Comparison of ENCODE assay signal across 10 cellular contexts in genomic region chr17:14197582-14197981, GRCh38. TPM values are rescaled to one million over a fixed set of nuclear protein-coding genes. Genes with fewer than 3 reads are reported as not detected.
A peak's percentile ranks its signal among the peaks of the same experiment; 100 is the strongest.
DNase-seq lines count a peak whose midpoint lies in the region; ATAC-seq and TF ChIP-seq lines count a peak whose summit lies in the region.
"Had no signal": no experiment of that assay in that cellular context is flagged by ENCODE, and none has a peak within 500 bp of the region (broad histone marks: within the 10 kb centered on the region; RNA-seq: fewer than 3 reads in every experiment).

No MANE protein-coding gene starts in this region.

- no peak overlapping the region for H3K18ac ChIP-seq in mesenchymal stem cell (ENCODE audit: low read depth in 1 of 2, low read length in 2 of 2)

- H3K9me3 ChIP-seq in mucosa of descending colon (no peaks in the 10 kb centered on the region), mesenchymal stem cell (ENCODE audit: control insufficient read depth, low read length) (no peaks in the 10 kb centered on the region)

- DNase-seq in activated CD4-positive, alpha-beta T cell treated with anti-CD3 and anti-CD28 coated beads for 1 hour: peak; percentile 37
- DNase-seq in activated T-helper 1 cell treated with anti-CD3 and anti-CD28 coated beads, Interleukin-12 subunit alpha, Interleukin-12 subunit beta, Interleukin-2, Interleukin-4 antibody, amounts not matched to agents 30 ng/mL and 10 ng/mL and 1 ng/mL, durations not matched to agents 14 hours and 24 hours and 36 hours (ENCODE audit: low spot score): peak; percentile 62
- DNase-seq in mucosa of descending colon: peak in 1 of 3 donors; percentile 58
- no peak for DNase-seq in cerebellar nuclear complex (lab: John Stamatoyannopoulos, UW)
- DNase-seq in mesenchymal stem cell: no peak
- no peak for DNase-seq in NCI-H526 (lab: John Stamatoyannopoulos, UW)

- no peak overlapping the region for H2BK120ac ChIP-seq in mesenchymal stem cell (ENCODE audit: low read depth, low read length)

- H2BK5ac ChIP-seq in mesenchymal stem cell (ENCODE audit: low read depth, low read length, poor library complexity, severe bottlenecking): no peak overlapping the region

- peaks cover 5% of the 10 kb centered on the region for H3K79me1 ChIP-seq in mesenchymal stem cell (replicated peaks; ENCODE audit: low read length, poor library complexity, severe bottlenecking)

- H3K9me3 Mint-ChIP-seq in activated T-helper 1 cell treated with anti-CD3 and anti-CD28 coated beads, Interleukin-12 subunit alpha, Interleukin-12 subunit beta, Interleukin-2, Interleukin-4 antibody, amounts not matched to agents 30 ng/mL and 10 ng/mL and 1 ng/mL, durations not matched to agents 14 hours and 24 hours and 36 hours: no peaks in the 10 kb centered on the region
- no peaks in the 10 kb centered on the region for H3K9me3 Mint-ChIP-seq in stimulated activated naive CD8-positive, alpha-beta T cell treated with anti-CD3 and anti-CD28 coated beads, Interleukin-15, Interleukin-2, amounts not matched to agents 100 ng/mL and 50 ng/mL, for 24 hours

- H2BK15ac ChIP-seq in mesenchymal stem cell (ENCODE audit: low read depth, poor library complexity, severe bottlenecking): no peak overlapping the region

- peaks cover 25% of the 10 kb centered on the region for H3K36me3 Mint-ChIP-seq in activated T-helper 1 cell treated with anti-CD3 and anti-CD28 coated beads, Interleukin-12 subunit alpha, Interleukin-12 subunit beta, Interleukin-2, Interleukin-4 antibody, amounts not matched to agents 30 ng/mL and 10 ng/mL and 1 ng/mL, durations not matched to agents 14 hours and 24 hours and 36 hours (ENCODE audit: low read depth)
- H3K36me3 Mint-ChIP-seq in stimulated activated naive CD8-positive, alpha-beta T cell treated with anti-CD3 and anti-CD28 coated beads, Interleukin-15, Interleukin-2, amounts not matched to agents 100 ng/mL and 50 ng/mL, for 24 hours (ENCODE audit: low read depth): peaks cover 43% of the 10 kb centered on the region

- H4K91ac ChIP-seq in mesenchymal stem cell (ENCODE audit: low read length): no peak overlapping the region

- 35% methylated on average over 4 of the region's 4 CpGs for whole genome bisulfite sequencing in mesenchymal stem cell

- H3K27me3 ChIP-seq in mesenchymal stem cell (ENCODE audit: control insufficient read depth in 1 of 2, insufficient read depth in 1 of 2, low read length in 2 of 2): no peaks in the 10 kb centered on the region

- no peak overlapping the region for H2AFZ ChIP-seq in mesenchymal stem cell (ENCODE audit: low read depth, low read length)

- no peaks in the 10 kb centered on the region for H3K27me3 Mint-ChIP-seq in activated T-helper 1 cell treated with anti-CD3 and anti-CD28 coated beads, Interleukin-12 subunit alpha, Interleukin-12 subunit beta, Interleukin-2, Interleukin-4 antibody, amounts not matched to agents 30 ng/mL and 10 ng/mL and 1 ng/mL, durations not matched to agents 14 hours and 24 hours and 36 hours (ENCODE audit: insufficient read depth)
- H3K27me3 Mint-ChIP-seq in stimulated activated naive CD8-positive, alpha-beta T cell treated with anti-CD3 and anti-CD28 coated beads, Interleukin-15, Interleukin-2, amounts not matched to agents 100 ng/mL and 50 ng/mL, for 24 hours: no peaks in the 10 kb centered on the region

- peaks cover 92% of the 10 kb centered on the region for H3K4me1 Mint-ChIP-seq in activated T-helper 1 cell treated with anti-CD3 and anti-CD28 coated beads, Interleukin-12 subunit alpha, Interleukin-12 subunit beta, Interleukin-2, Interleukin-4 antibody, amounts not matched to agents 30 ng/mL and 10 ng/mL and 1 ng/mL, durations not matched to agents 14 hours and 24 hours and 36 hours (ENCODE audit: low read depth)
- peaks cover 92% of the 10 kb centered on the region for H3K4me1 Mint-ChIP-seq in stimulated activated naive CD8-positive, alpha-beta T cell treated with anti-CD3 and anti-CD28 coated beads, Interleukin-15, Interleukin-2, amounts not matched to agents 100 ng/mL and 50 ng/mL, for 24 hours (ENCODE audit: low read depth)

- no peak overlapping the region for H3K14ac ChIP-seq in mesenchymal stem cell (ENCODE audit: low read length in 2 of 2)

- no peak overlapping the region for H3K9ac ChIP-seq in mesenchymal stem cell (ENCODE audit: low read length)

- no peak overlapping the region for H3K27ac ChIP-seq in mesenchymal stem cell (ENCODE audit: low read length, poor library complexity, severe bottlenecking)

- no peak for TF ChIP-seq CTCF in mucosa of descending colon (IDR thresholded peaks at IDR 0.05)

- H3K36me3 ChIP-seq in mucosa of descending colon (ENCODE audit: low read depth) (no peaks in the 10 kb centered on the region), mesenchymal stem cell (ENCODE audit: control insufficient read depth in 1 of 2, insufficient read depth in 2 of 2, low read depth in 1 of 2, low read length in 2 of 2) (peaks cover 3 to 5% of the 10 kb centered on the region in 2 experiments)

- no peak overlapping the region for H2AK5ac ChIP-seq in mesenchymal stem cell (ENCODE audit: low read length, severe bottlenecking)

- peak; percentile 22 for ATAC-seq in mucosa of descending colon

- no peak overlapping the region for H3K4me2 ChIP-seq in mesenchymal stem cell (ENCODE audit: low read length, poor library complexity, severe bottlenecking)

- no peak overlapping the region for H3K23ac ChIP-seq in mesenchymal stem cell (ENCODE audit: low read length in 2 of 2)

- H3K4me3 ChIP-seq in mucosa of descending colon (no peak overlapping the region), mesenchymal stem cell (ENCODE audit: insufficient read depth in 1 of 2, low read depth in 1 of 2, low read length in 2 of 2) (no peak overlapping the region)

- intact Hi-C loops in activated T-helper 1 cell treated with anti-CD3 and anti-CD28 coated beads, Interleukin-12 subunit alpha, Interleukin-12 subunit beta, Interleukin-2, Interleukin-4 antibody, amounts not matched to agents 30 ng/mL and 10 ng/mL and 1 ng/mL, durations not matched to agents 14 hours and 24 hours and 36 hours (cut with micrococcal nuclease): no loop called here
- intact Hi-C loops in mucosa of descending colon (cut with DNase I, micrococcal nuclease): no loop called here

- H2BK12ac ChIP-seq in mesenchymal stem cell (ENCODE audit: low read length in 2 of 2): peak overlapping the region in 1 of 2 experiments; percentile 15

- peak overlapping the region; percentile 96 for H3K27ac Mint-ChIP-seq in activated T-helper 1 cell treated with anti-CD3 and anti-CD28 coated beads, Interleukin-12 subunit alpha, Interleukin-12 subunit beta, Interleukin-2, Interleukin-4 antibody, amounts not matched to agents 30 ng/mL and 10 ng/mL and 1 ng/mL, durations not matched to agents 14 hours and 24 hours and 36 hours
- peak overlapping the region; percentile 86 for H3K27ac Mint-ChIP-seq in stimulated activated naive CD8-positive, alpha-beta T cell treated with anti-CD3 and anti-CD28 coated beads, Interleukin-15, Interleukin-2, amounts not matched to agents 100 ng/mL and 50 ng/mL, for 24 hours

- H3K4me1 ChIP-seq in mucosa of descending colon (ENCODE audit: low read depth) (peaks cover 15% of the 10 kb centered on the region), mesenchymal stem cell (ENCODE audit: control insufficient read depth, insufficient read depth, low read depth, low read length) (no peaks in the 10 kb centered on the region)

- no peak overlapping the region for H4K8ac ChIP-seq in mesenchymal stem cell (ENCODE audit: low read length)

- peak overlapping the region; percentile 73 for H3K4me3 Mint-ChIP-seq in activated T-helper 1 cell treated with anti-CD3 and anti-CD28 coated beads, Interleukin-12 subunit alpha, Interleukin-12 subunit beta, Interleukin-2, Interleukin-4 antibody, amounts not matched to agents 30 ng/mL and 10 ng/mL and 1 ng/mL, durations not matched to agents 14 hours and 24 hours and 36 hours
- peak overlapping the region; percentile 15 for H3K4me3 Mint-ChIP-seq in stimulated activated naive CD8-positive, alpha-beta T cell treated with anti-CD3 and anti-CD28 coated beads, Interleukin-15, Interleukin-2, amounts not matched to agents 100 ng/mL and 50 ng/mL, for 24 hours

- no peak overlapping the region for H3K4ac ChIP-seq in mesenchymal stem cell (ENCODE audit: low read depth in 1 of 2, low read length in 2 of 2)

RNA-seq across cellular contexts. Expression of gene CDRT15, which starts 39.1 kb away (rescaled TPM):
- not detected in 2 replicates for total RNA-seq in activated T-helper 1 cell treated with anti-CD3 and anti-CD28 coated beads, Interleukin-12 subunit alpha, Interleukin-12 subunit beta, Interleukin-2, Interleukin-4 antibody, amounts not matched to agents 30 ng/mL and 10 ng/mL and 1 ng/mL, durations not matched to agents 14 hours and 24 hours and 36 hours
- not detected for total RNA-seq in mucosa of descending colon
- polyA plus RNA-seq in mesenchymal stem cell (2013, experiment 1 of 2): not detected
- not detected for polyA plus RNA-seq in mesenchymal stem cell (2013, experiment 2 of 2)
- total RNA-seq: HT-29, kidney epithelial cell, osteocyte had no signal

Comparison
In these comparisons a context has a peak if more than half of its experiments do, and no peak if none do; other contexts are left out.
1. DNase-seq: peak in activated CD4-positive, alpha-beta T cell treated with anti-CD3 and anti-CD28 coated beads for 1 hour (single experiment) and activated T-helper 1 cell treated with anti-CD3 and anti-CD28 coated beads, Interleukin-12 subunit alpha, Interleukin-12 subunit beta, Interleukin-2, Interleukin-4 antibody, amounts not matched to agents 30 ng/mL and 10 ng/mL and 1 ng/mL, durations not matched to agents 14 hours and 24 hours and 36 hours (single experiment); none in cerebellar nuclear complex (0 of 2), mesenchymal stem cell (single experiment) and NCI-H526 (0 of 2).